ENCODE assay signal across 8 cellular contexts in genomic region chr15:76150971-76151598, GRCh38.
A peak's percentile ranks its signal among the peaks of the same experiment; 100 is the strongest.
DNase-seq lines count a peak whose midpoint lies in the region; ATAC-seq and TF ChIP-seq lines count a peak whose summit lies in the region.

No MANE protein-coding gene starts in this region.

- H3K4me3 ChIP-seq in dorsolateral prefrontal cortex, result peak overlapping the region in 9 of 59 donors; percentile 2 to 20 (median 8)

- peaks cover 0 to 5% (median 0%) of the 10 kb centered on the region in 45 donors for H3K27me3 ChIP-seq in dorsolateral prefrontal cortex

- peak; percentile 45 to 94 (median 85) for TF ChIP-seq CTCF in dorsolateral prefrontal cortex (IDR thresholded peaks at IDR 0.05 in 54 of 56, conservative IDR thresholded peaks at IDR 0.05 in 2 of 56; ENCODE audit: low read depth in 1 of 56, partially characterized antibody in 56 of 56)

- H3K27ac ChIP-seq in dorsolateral prefrontal cortex, result peak overlapping the region in 18 of 59 donors; percentile 9 to 80 (median 28)

- intact Hi-C loops in dorsolateral prefrontal cortex (cut with DNase I), result loop anchor here in 1 of 2 donors (5.0 kb wide), 1 partner anchor 94 kb away; the partner anchor contains the start of gene TMEM266

- DNase-seq in AG20443 (ENCODE audit: low spot score), result peak; percentile 84
- peak; percentile 94 for DNase-seq in NCI-H524 treated with DMSO at 0.1 percent for 48 hours (lab: John Stamatoyannopoulos, UW)
- peak; percentile 71 to 75 for DNase-seq in activated CD4-positive, alpha-beta T cell treated with anti-CD3 and anti-CD28 coated beads, Interleukin-2, amount 50 U/mL, for 24 hours (ENCODE audit: low read depth in 1 of 2, low spot score in 1 of 2)
- DNase-seq in dorsolateral prefrontal cortex, result peak; percentile 58 to 96 (median 78)
- peak; percentile 64 to 70 for DNase-seq in lung microvascular endothelial cell (ENCODE audit: low read depth in 2 of 2)
- DNase-seq in stimulated activated CD8-positive, alpha-beta memory T cell treated with anti-CD3 and anti-CD28 coated beads, Interleukin-15, amount 100 ng/mL, for 1 hour (ENCODE audit: low read depth), result peak; percentile 59

- peak; percentile 78 for ATAC-seq in GM18867 (IDR thresholded peaks at IDR 0.05; ENCODE audit: unreplicated experiment)
- ATAC-seq in HG03095 (IDR thresholded peaks at IDR 0.05; ENCODE audit: unreplicated experiment), result peak; percentile 60
